Comparison of ENCODE assay signal across 1 cellular context in the genomic region with DNA sequence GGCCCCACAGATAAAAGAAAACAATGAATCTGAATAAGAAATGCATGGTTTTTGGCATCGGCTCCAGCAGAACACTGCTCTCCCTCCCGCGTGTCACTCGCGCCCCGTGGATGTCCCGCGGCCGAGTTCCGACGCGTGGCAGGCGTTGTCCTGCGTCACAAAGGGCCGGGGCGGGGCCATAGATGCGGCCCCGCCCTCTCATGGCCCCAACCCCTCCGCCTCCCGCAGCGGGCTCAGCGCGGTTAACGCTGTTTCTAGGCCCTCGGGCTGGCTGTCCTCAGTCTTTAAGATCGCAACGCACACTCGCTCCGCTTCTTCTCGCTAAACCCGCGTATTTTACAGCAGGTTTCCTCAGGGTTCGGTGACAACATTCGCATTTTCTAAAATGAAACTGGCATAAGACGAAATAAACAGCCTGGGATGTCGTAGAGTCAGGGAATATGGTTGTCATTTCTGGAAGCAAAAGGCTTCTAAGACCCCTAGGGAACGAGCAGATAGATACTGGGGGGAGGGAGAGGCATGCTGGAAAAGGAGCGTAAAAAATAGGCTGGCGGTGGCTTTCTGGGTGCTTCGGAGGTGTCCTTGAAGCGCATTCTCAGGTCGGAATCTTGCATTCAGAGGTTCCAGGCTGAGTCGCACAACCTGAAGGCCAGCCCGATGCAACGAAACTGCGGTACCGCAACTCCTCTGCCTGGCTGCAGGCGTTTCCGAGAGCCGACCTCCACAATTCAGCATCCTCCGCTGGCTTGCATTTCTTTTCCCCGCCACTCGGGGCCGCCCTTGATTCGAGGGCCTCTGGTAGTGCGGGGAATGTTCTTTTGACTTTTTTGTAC.
TF ChIP-seq lines count a peak whose summit lies in the region.

Gene FKBP7 (minus strand): TSS at position 159 of the 833 bp plus-strand sequence. CDS start 101 bp downstream, at position 58.

TF ChIP-seq in HepG2, 621 proteins besides CTCF, POLR2A, EP300 and RAD21 (continued from another document and continues in another):
- TF ChIP-seq ZBTB25 (CRISPR knock-in tag; IDR thresholded peaks at IDR 0.05) (peak; percentile 68; the same call in 1 of the 2 replicates), ZBTB39 (CRISPR knock-in tag; IDR thresholded peaks at IDR 0.05) (0 out of 2 replicates have a peak, but pooled peaks have one; percentile 26), PTBP1 (IDR thresholded peaks at IDR 0.05; ENCODE audit: low read depth, low read length, poor library complexity, severe bottlenecking) (no peak), ZNF367 (CRISPR knock-in tag; IDR thresholded peaks at IDR 0.05; ENCODE audit: borderline replicate concordance) (peak; percentile 85; the same call in 1 of the 2 replicates), ZNF891 (CRISPR knock-in tag; IDR thresholded peaks at IDR 0.05) (no peak), GATAD1 (CRISPR knock-in tag; IDR thresholded peaks at IDR 0.05) (peak; percentile 67), ZNF547 (CRISPR knock-in tag; IDR thresholded peaks at IDR 0.05) (peak; percentile 92), NFE2L1 (CRISPR knock-in tag; IDR thresholded peaks at IDR 0.05; ENCODE audit: borderline replicate concordance) (no peak), PCBP1 (IDR thresholded peaks at IDR 0.05; ENCODE audit: borderline replicate concordance, low read depth, low read length) (0 out of 2 replicates have a peak, but pooled peaks have one; percentile 16), NKX3-1 (CRISPR knock-in tag; IDR thresholded peaks at IDR 0.05) (peak; percentile 60; the same call in 1 of the 2 replicates), TBX2 (CRISPR knock-in tag; IDR thresholded peaks at IDR 0.05; ENCODE audit: borderline replicate concordance) (peak; percentile 5), AFF4 (CRISPR knock-in tag; IDR thresholded peaks at IDR 0.05) (no peak), ZNF737 (CRISPR knock-in tag; IDR thresholded peaks at IDR 0.05; ENCODE audit: borderline replicate concordance) (no peak), ZNF18 (CRISPR knock-in tag; IDR thresholded peaks at IDR 0.05; ENCODE audit: insufficient replicate concordance) (peak; percentile 21), ZNF616 (CRISPR knock-in tag; IDR thresholded peaks at IDR 0.05; ENCODE audit: low read depth) (peak; percentile 61; the same call in 1 of the 2 replicates), ZNF382 (CRISPR knock-in tag; IDR thresholded peaks at IDR 0.05; ENCODE audit: borderline replicate concordance) (no peak), ZBTB20 (CRISPR knock-in tag; IDR thresholded peaks at IDR 0.05; ENCODE audit: borderline replicate concordance, low read depth) (peak; percentile 57; the same call in 1 of the 2 replicates), BRCA1 (CRISPR knock-in tag; IDR thresholded peaks at IDR 0.05) (peak; percentile 86; the same call in 1 of the 2 replicates), THAP11 (CRISPR knock-in tag; IDR thresholded peaks at IDR 0.05) (peak; percentile 32; the same call in 1 of the 2 replicates), ZBTB21 (CRISPR knock-in tag; IDR thresholded peaks at IDR 0.05) (peak; percentile 80), NR2F1 (CRISPR knock-in tag; IDR thresholded peaks at IDR 0.05) (no peak), NBN (conservative IDR thresholded peaks at IDR 0.05) (no peak), ATF7-NPFF (CRISPR knock-in tag; IDR thresholded peaks at IDR 0.05; ENCODE audit: low read depth) (peak; percentile 54; the same call in 1 of the 2 replicates), ZNF468 (CRISPR knock-in tag; IDR thresholded peaks at IDR 0.05) (peak; percentile 90; the same call in 1 of the 2 replicates), REL (CRISPR knock-in tag; conservative IDR thresholded peaks at IDR 0.05) (0 out of 2 replicates have a peak, but pooled peaks have one; percentile 55), ARID2 (CRISPR knock-in tag; IDR thresholded peaks at IDR 0.05; ENCODE audit: borderline replicate concordance) (no peak)
- TF ChIP-seq, protein P1, sequence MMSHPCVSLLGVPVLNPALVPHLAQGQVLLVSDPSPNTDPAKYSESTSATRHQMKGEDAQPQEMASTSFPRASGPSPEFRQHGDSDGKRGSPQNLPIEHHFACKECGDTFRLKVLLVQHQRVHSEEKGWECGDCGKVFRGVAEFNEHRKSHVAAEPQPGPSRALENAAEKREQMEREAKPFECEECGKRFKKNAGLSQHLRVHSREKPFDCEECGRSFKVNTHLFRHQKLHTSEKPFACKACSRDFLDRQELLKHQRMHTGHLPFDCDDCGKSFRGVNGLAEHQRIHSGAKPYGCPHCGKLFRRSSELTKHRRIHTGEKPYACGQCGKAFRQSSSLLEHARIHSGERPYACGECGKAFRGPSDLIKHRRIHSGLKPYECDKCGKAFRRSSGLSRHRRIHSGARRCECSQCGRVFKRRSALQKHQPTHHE (CRISPR knock-in tag; IDR thresholded peaks at IDR 0.05; ENCODE audit: borderline replicate concordance), result no peak
- TF ChIP-seq, protein P2, sequence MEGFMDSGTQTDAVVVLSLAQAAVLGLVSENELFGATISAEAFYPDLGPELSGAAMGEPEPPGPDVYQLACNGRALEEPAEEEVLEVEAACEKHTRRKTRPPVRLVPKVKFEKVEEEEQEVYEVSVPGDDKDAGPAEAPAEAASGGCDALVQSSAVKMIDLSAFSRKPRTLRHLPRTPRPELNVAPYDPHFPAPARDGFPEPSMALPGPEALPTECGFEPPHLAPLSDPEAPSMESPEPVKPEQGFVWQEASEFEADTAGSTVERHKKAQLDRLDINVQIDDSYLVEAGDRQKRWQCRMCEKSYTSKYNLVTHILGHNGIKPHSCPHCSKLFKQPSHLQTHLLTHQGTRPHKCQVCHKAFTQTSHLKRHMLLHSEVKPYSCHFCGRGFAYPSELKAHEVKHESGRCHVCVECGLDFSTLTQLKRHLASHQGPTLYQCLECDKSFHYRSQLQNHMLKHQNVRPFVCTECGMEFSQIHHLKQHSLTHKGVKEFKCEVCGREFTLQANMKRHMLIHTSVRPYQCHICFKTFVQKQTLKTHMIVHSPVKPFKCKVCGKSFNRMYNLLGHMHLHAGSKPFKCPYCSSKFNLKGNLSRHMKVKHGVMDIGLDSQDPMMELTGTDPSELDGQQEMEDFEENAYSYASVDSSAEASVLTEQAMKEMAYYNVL (CRISPR knock-in tag; IDR thresholded peaks at IDR 0.05; ENCODE audit: borderline replicate concordance), result peak; percentile 61
- TF ChIP-seq, protein P3, sequence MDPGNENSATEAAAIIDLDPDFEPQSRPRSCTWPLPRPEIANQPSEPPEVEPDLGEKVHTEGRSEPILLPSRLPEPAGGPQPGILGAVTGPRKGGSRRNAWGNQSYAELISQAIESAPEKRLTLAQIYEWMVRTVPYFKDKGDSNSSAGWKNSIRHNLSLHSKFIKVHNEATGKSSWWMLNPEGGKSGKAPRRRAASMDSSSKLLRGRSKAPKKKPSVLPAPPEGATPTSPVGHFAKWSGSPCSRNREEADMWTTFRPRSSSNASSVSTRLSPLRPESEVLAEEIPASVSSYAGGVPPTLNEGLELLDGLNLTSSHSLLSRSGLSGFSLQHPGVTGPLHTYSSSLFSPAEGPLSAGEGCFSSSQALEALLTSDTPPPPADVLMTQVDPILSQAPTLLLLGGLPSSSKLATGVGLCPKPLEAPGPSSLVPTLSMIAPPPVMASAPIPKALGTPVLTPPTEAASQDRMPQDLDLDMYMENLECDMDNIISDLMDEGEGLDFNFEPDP (CRISPR knock-in tag; conservative IDR thresholded peaks at IDR 0.05), result 0 out of 2 replicates have a peak, but pooled peaks have one; percentile 1
- TF ChIP-seq, protein P4, sequence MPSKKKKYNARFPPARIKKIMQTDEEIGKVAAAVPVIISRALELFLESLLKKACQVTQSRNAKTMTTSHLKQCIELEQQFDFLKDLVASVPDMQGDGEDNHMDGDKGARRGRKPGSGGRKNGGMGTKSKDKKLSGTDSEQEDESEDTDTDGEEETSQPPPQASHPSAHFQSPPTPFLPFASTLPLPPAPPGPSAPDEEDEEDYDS (CRISPR knock-in tag; IDR thresholded peaks at IDR 0.05), result peak; percentile 69
- TF ChIP-seq, protein P5, sequence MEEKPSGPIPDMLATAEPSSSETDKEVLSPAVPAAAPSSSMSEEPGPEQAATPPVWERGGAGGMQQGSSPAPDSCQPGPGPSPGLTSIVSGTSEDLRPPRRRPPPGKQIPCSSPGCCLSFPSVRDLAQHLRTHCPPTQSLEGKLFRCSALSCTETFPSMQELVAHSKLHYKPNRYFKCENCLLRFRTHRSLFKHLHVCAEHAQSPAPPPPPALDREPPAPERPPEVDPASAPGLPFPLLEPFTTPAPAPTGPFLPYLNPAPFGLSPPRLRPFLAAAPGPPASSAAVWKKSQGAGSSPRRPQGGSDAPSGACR (CRISPR knock-in tag; IDR thresholded peaks at IDR 0.05), result no peak
